1 cellular context compared by ENCODE assay signal in genomic region chr5:78626009-78626571, GRCh38.
TF ChIP-seq lines count a peak whose summit lies in the region.

No MANE protein-coding gene starts in this region.

TF ChIP-seq in HepG2, 621 proteins besides CTCF, POLR2A, EP300 and RAD21:
- TF ChIP-seq NR2F2 (IDR thresholded peaks at IDR 0.05; ENCODE audit: borderline replicate concordance, low read depth) (no peak), ZNF558 (CRISPR knock-in tag; IDR thresholded peaks at IDR 0.05; ENCODE audit: borderline replicate concordance) (no peak), ZNF556 (CRISPR knock-in tag; IDR thresholded peaks at IDR 0.05; ENCODE audit: borderline replicate concordance) (no peak), ZFY (CRISPR knock-in tag; IDR thresholded peaks at IDR 0.05) (no peak), ZKSCAN8 (CRISPR knock-in tag; IDR thresholded peaks at IDR 0.05; ENCODE audit: borderline replicate concordance) (no peak), EHMT2 (IDR thresholded peaks at IDR 0.05; ENCODE audit: borderline replicate concordance, low read depth, low read length) (no peak), PTBP1 (IDR thresholded peaks at IDR 0.05; ENCODE audit: low read depth, low read length, poor library complexity, severe bottlenecking) (no peak), MEF2D (CRISPR knock-in tag; IDR thresholded peaks at IDR 0.05) (no peak)
